ENCODE assay signal across 8 cellular contexts in the genomic region with DNA sequence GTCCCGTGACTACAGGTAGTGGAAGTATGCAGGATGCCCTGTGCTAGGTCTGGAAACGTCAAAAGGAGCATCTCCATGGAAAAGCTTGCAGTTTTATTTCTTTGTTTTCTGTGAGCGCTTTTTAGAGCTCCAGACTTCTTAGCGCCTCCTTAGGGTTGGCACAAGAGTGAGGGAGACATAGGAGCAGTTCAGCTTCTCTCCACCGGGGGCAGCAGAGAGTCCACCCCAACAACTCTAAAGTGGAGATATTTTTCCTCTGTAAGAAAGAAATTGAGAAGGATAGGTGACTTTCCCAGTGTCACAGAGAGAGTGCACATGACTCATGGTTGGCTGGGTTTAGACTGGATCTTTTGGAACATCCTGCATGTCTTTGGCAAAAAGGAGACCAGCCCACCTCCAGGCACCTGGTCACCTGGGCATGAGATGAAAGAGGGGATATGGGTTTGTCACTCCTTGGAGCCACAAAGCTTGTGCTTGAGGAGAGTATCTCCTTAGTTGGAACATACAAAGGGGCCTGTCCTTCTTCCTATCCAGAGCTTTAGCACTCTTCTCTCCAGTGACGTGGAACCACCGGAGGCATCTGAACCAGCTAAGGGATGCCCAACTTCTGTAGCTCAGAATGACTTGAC.
DNase-seq lines count a peak whose midpoint lies in the region; ATAC-seq and TF ChIP-seq lines count a peak whose summit lies in the region.

No MANE protein-coding gene starts in this region.

- peaks cover 19% of the 10 kb centered on the region for H3K9me3 Mint-ChIP-seq in type B pancreatic cell

- H3K4me3 Mint-ChIP-seq in type B pancreatic cell: no peak overlapping the region

- TF ChIP-seq CTCF in AG09309 (IDR thresholded peaks at IDR 0.05; ENCODE audit: control insufficient read depth, insufficient read depth, low read depth, low read length, missing control alignments) (peak; percentile 74), GM12873 (IDR thresholded peaks at IDR 0.05; ENCODE audit: insufficient read depth, low read depth, low read length, missing control alignments) (peak; percentile 93), type B pancreatic cell (conservative IDR thresholded peaks at IDR 0.05) (peak; percentile 86)

- H3K27ac Mint-ChIP-seq in type B pancreatic cell: no peak overlapping the region

- H3K36me3 Mint-ChIP-seq in type B pancreatic cell: no peaks in the 10 kb centered on the region

- peaks cover 18% of the 10 kb centered on the region for H3K27me3 Mint-ChIP-seq in type B pancreatic cell

- no peak overlapping the region for H3K4me3 ChIP-seq in AG09309 (ENCODE audit: control insufficient read depth, low read depth, low read length)

- peaks cover 7% of the 10 kb centered on the region for H3K4me1 Mint-ChIP-seq in type B pancreatic cell (ENCODE audit: unreplicated experiment)

- ATAC-seq in HG03159 (IDR thresholded peaks at IDR 0.05; ENCODE audit: unreplicated experiment): peak; percentile 82
- ATAC-seq in SK-N-SH treated with all-trans-retinoic acid at 6 μM for 48 hours: peak; percentile 86
- ATAC-seq in GM21367 (IDR thresholded peaks at IDR 0.05; ENCODE audit: unreplicated experiment): no peak

- DNase-seq in AG09309 (ENCODE audit: low read depth) (no peak), germinal center (ENCODE audit: low spot score) (peak; percentile 27), type B pancreatic cell (ENCODE audit: extremely low spot score, unreplicated experiment) (no peak), NCI-H526 treated with DMSO at 0.1 percent for 48 hours (lab: John Stamatoyannopoulos, UW) (no peak)

TF ChIP-seq in SK-N-SH treated with all-trans-retinoic acid at 6 μM for 48 hours, 23 proteins besides CTCF, POLR2A, EP300 and RAD21:
- TF ChIP-seq PPARA (CRISPR knock-in tag; IDR thresholded peaks at IDR 0.05; ENCODE audit: borderline replicate concordance) (no peak), ZFP3 (CRISPR knock-in tag; IDR thresholded peaks at IDR 0.05) (no peak), TOX (CRISPR knock-in tag; IDR thresholded peaks at IDR 0.05; ENCODE audit: borderline replicate concordance) (no peak), OSR1 (CRISPR knock-in tag; IDR thresholded peaks at IDR 0.05) (no peak), ZNF565 (CRISPR knock-in tag; conservative IDR thresholded peaks at IDR 0.05; ENCODE audit: low read depth) (no peak)
- TF ChIP-seq, protein P1, sequence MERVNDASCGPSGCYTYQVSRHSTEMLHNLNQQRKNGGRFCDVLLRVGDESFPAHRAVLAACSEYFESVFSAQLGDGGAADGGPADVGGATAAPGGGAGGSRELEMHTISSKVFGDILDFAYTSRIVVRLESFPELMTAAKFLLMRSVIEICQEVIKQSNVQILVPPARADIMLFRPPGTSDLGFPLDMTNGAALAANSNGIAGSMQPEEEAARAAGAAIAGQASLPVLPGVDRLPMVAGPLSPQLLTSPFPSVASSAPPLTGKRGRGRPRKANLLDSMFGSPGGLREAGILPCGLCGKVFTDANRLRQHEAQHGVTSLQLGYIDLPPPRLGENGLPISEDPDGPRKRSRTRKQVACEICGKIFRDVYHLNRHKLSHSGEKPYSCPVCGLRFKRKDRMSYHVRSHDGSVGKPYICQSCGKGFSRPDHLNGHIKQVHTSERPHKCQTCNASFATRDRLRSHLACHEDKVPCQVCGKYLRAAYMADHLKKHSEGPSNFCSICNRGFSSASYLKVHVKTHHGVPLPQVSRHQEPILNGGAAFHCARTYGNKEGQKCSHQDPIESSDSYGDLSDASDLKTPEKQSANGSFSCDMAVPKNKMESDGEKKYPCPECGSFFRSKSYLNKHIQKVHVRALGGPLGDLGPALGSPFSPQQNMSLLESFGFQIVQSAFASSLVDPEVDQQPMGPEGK (CRISPR knock-in tag; IDR thresholded peaks at IDR 0.05; ENCODE audit: borderline replicate concordance): no peak
- TF ChIP-seq, protein P2, sequence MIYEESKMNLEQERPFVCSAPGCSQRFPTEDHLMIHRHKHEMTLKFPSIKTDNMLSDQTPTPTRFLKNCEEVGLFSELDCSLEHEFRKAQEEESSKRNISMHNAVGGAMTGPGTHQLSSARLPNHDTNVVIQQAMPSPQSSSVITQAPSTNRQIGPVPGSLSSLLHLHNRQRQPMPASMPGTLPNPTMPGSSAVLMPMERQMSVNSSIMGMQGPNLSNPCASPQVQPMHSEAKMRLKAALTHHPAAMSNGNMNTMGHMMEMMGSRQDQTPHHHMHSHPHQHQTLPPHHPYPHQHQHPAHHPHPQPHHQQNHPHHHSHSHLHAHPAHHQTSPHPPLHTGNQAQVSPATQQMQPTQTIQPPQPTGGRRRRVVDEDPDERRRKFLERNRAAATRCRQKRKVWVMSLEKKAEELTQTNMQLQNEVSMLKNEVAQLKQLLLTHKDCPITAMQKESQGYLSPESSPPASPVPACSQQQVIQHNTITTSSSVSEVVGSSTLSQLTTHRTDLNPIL (CRISPR knock-in tag; IDR thresholded peaks at IDR 0.05; ENCODE audit: low read depth): no peak
- TF ChIP-seq, protein P3, sequence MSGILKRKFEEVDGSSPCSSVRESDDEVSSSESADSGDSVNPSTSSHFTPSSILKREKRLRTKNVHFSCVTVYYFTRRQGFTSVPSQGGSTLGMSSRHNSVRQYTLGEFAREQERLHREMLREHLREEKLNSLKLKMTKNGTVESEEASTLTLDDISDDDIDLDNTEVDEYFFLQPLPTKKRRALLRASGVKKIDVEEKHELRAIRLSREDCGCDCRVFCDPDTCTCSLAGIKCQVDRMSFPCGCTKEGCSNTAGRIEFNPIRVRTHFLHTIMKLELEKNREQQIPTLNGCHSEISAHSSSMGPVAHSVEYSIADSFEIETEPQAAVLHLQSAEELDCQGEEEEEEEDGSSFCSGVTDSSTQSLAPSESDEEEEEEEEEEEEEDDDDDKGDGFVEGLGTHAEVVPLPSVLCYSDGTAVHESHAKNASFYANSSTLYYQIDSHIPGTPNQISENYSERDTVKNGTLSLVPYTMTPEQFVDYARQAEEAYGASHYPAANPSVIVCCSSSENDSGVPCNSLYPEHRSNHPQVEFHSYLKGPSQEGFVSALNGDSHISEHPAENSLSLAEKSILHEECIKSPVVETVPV (CRISPR knock-in tag; IDR thresholded peaks at IDR 0.05): no peak
